ENCODE assay signal across 8 cellular contexts in the genomic region with DNA sequence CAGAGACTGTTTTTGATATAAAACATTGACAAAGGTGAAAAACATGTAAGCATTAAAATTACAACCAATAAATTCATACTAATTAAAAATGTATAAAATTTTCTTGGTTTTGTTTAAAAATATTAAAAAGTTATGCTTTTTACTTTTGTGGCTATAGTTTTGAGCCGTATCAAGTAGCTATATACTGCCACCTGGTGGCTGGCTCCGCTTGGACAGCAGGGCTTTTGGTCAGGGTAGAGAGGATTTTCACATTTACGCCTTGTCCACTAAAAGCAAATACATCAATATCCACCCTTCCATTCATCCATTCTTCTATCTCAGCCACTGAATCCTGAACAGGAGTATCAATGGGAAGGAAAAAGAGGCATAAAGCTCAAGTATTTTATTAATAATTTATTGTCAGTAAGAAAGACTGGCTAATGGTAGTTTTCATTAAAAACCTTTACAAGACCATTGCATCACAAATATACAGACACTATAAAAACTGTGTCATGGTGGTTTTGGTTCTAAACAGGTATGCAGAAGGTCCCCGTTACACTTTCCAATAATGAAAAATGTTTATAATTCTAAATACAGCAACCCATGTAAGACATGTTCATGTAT. TPM values are rescaled to one million over a fixed set of nuclear protein-coding genes. Genes with fewer than 3 reads are reported as not detected.
DNase-seq lines count a peak whose midpoint lies in the region; ATAC-seq and TF ChIP-seq lines count a peak whose summit lies in the region.

No MANE protein-coding gene starts in this region.

- H3K9me3 ChIP-seq in lower lobe of right lung: no peaks in the 10 kb centered on the region

- intact Hi-C loops in lower lobe of right lung (cut with DNase I): loop anchor here (10.0 kb wide), 1 partner anchor 283 kb away; no protein-coding TSS in a partner anchor

- no peaks in the 10 kb centered on the region for H3K27me3 ChIP-seq in lower lobe of right lung (ENCODE audit: low read depth)

- H3K27ac ChIP-seq in lower lobe of right lung: no peak overlapping the region

- TF ChIP-seq CTCF in lower lobe of right lung (IDR thresholded peaks at IDR 0.05): peak; percentile 92

- peak; percentile 82 for ATAC-seq in GM19463 (IDR thresholded peaks at IDR 0.05; ENCODE audit: unreplicated experiment)
- peak; percentile 65 to 78 for ATAC-seq in lower lobe of right lung

- H3K36me3 ChIP-seq in lower lobe of right lung: peaks cover 25% of the 10 kb centered on the region

- H3K4me1 ChIP-seq in lower lobe of right lung: no peaks in the 10 kb centered on the region

- DNase-seq in EH (ENCODE audit: low read depth): peak; percentile 65
- peak; percentile 1 for DNase-seq in KG1 (lab: John Stamatoyannopoulos, UW)
- DNase-seq in activated CD4-positive, alpha-beta T cell treated with anti-CD3 and anti-CD28 coated beads for 24 hours (ENCODE audit: low read depth in 2 of 2): peak; percentile 48 to 49
- peak; percentile 59 for DNase-seq in dedifferentiated amniotic fluid mesenchymal stem cell (ENCODE audit: extremely low spot score)
- peak; percentile 68 for DNase-seq in lower lobe of right lung
- DNase-seq in stimulated activated CD8-positive, alpha-beta memory T cell treated with anti-CD3 and anti-CD28 coated beads, Interleukin-15, amount 100 ng/mL, for 48 hours (ENCODE audit: low read depth in 2 of 2): peak; percentile 3 to 17
- no peak for DNase-seq in NCI-H2171 (lab: John Stamatoyannopoulos, UW)

- no peak overlapping the region for H3K4me3 ChIP-seq in lower lobe of right lung

RNA-seq across cellular contexts. Expression of gene MTNR1A, which starts 32.1 kb away (rescaled TPM):
- not detected for total RNA-seq in lower lobe of right lung
